In the genomic region with DNA sequence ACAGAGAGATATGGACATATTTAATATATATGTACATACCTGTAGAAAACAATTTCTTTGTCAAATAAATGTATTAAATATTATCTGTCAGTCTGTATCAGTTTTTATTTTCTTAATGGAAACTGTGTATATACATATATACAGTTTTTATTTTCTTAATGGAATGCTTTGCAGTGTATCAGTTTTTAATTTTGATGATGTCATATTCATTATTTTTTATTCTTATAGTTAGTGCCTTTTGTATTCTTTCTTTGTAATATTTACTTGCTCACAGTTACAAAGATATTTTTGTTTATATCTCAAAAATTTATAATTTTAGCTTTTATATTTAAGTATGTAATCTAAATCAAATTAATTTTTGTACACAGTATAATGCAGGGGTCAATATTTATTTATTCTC, we compare ENCODE assay signal across 21 cellular contexts. TPM values are rescaled to one million over a fixed set of nuclear protein-coding genes. Genes with fewer than 3 reads are reported as not detected.
DNase-seq lines count a peak whose midpoint lies in the region; ATAC-seq, FAIRE-seq and TF ChIP-seq lines count a peak whose summit lies in the region.
"Had no signal": no experiment of that assay in that cellular context is flagged by ENCODE, and none has a peak within 500 bp of the region (broad histone marks: within the 10 kb centered on the region; RNA-seq: fewer than 3 reads in every experiment).

No MANE protein-coding gene starts in this region.

- H3K27ac ChIP-seq in HepG2 (ENCODE audit: extremely low read length, insufficient read depth, low read length) (no peak overlapping the region), right lobe of liver (no peak overlapping the region), small intestine (ENCODE audit: low read depth in 1 of 2, low read length in 1 of 2) (no peak overlapping the region), left ventricle myocardium inferior (replicated peaks) (no peak overlapping the region)
- H3K27ac ChIP-seq: 22Rv1 had no signal

- no peak overlapping the region for H3K4me3 ChIP-seq in HepG2 (replicated peaks in 1 of 3; ENCODE audit: insufficient read depth in 1 of 3, low read depth in 2 of 3, low read length in 3 of 3)
- no peak overlapping the region for H3K4me3 ChIP-seq in right lobe of liver
- H3K4me3 ChIP-seq in small intestine (ENCODE audit: low read depth in 1 of 2, low read length in 2 of 2), result no peak overlapping the region
- H3K4me3 ChIP-seq in left ventricle myocardium inferior, result no peak overlapping the region
- H3K4me3 ChIP-seq: GM23338 had no signal

- ATAC-seq in HepG2, result no peak
- no peak for ATAC-seq in right lobe of liver
- ATAC-seq: GM23338 had no signal

- no peak for TF ChIP-seq EP300 in HepG2 (IDR thresholded peaks at IDR 0.05; ENCODE audit: low read depth in 2 of 2, low read length in 2 of 2)
- no peak for TF ChIP-seq EP300 in HepG2 (CRISPR knock-in tag; IDR thresholded peaks at IDR 0.05; ENCODE audit: borderline replicate concordance)

- FAIRE-seq in HepG2 (lab: Jason Lieb, UNC), result no peak
- peak; percentile 69 for FAIRE-seq in frontal cortex (lab: Jason Lieb, UNC)
- peak; percentile 89 for FAIRE-seq in small intestine (lab: Jason Lieb, UNC)
- FAIRE-seq: GM12891, GM18507 had no signal

- no peak for DNase-seq in HepG2 (ENCODE audit: low spot score)
- no peak for DNase-seq in right lobe of liver
- no peak for DNase-seq in frontal cortex (ENCODE audit: low spot score in 2 of 2)
- no peak for DNase-seq in small intestine
- DNase-seq in NCI-H1417 (lab: John Stamatoyannopoulos, UW), result no peak
- DNase-seq in left ventricle myocardium inferior, result no peak
- DNase-seq: C1 segment of cervical spinal cord; Calu3; CD4-positive, alpha-beta memory T cell; COR-L47; DMS53; DMS79 treated with DMSO at 0.1 percent for 48 hours; GF-D8; H9 had no signal

- H3K79me2 ChIP-seq in HepG2 (ENCODE audit: insufficient read depth, low read length), result no peaks in the 10 kb centered on the region

- H2AFZ ChIP-seq in HepG2 (ENCODE audit: low read length), result no peak overlapping the region
- H2AFZ ChIP-seq: GM23338 had no signal

- no peak for TF ChIP-seq RAD21 in HepG2 (CRISPR knock-in tag; IDR thresholded peaks at IDR 0.05)

- POLR2A ChIA-PET in HepG2 (lab: Yijun Ruan, JAX), result no interaction called here

- H3K4me1 ChIP-seq in HepG2 (ENCODE audit: insufficient read depth, low read length), result no peaks in the 10 kb centered on the region
- H3K4me1 ChIP-seq in right lobe of liver, result no peaks in the 10 kb centered on the region
- no peaks in the 10 kb centered on the region for H3K4me1 ChIP-seq in small intestine (ENCODE audit: control insufficient read depth in 2 of 2, insufficient read depth in 1 of 2, low read depth in 1 of 2, low read length in 1 of 2)
- H3K4me1 ChIP-seq in left ventricle myocardium inferior, result no peaks in the 10 kb centered on the region

- no peak for TF ChIP-seq POLR2A in HepG2 (IDR thresholded peaks at IDR 0.05; ENCODE audit: insufficient read depth in 1 of 2, low read depth in 2 of 2, low read length in 2 of 2)
- TF ChIP-seq POLR2A in right lobe of liver (IDR thresholded peaks at IDR 0.05), result no peak

- no TSS peak for BruUV-seq in HepG2 (replicated peaks; lab: Mats Ljungman, UMichigan)

- H3K36me3 ChIP-seq in HepG2 (replicated peaks in 1 of 2; ENCODE audit: control insufficient read depth in 1 of 2, insufficient read depth in 2 of 2, low read length in 2 of 2) (no peaks in the 10 kb centered on the region), right lobe of liver (no peaks in the 10 kb centered on the region), small intestine (ENCODE audit: control insufficient read depth in 2 of 2, insufficient read depth in 2 of 2, low read length in 2 of 2) (no peaks in the 10 kb centered on the region), left ventricle myocardium inferior (no peaks in the 10 kb centered on the region)

- no peak overlapping the region for H3K4me2 ChIP-seq in HepG2 (ENCODE audit: low read depth, low read length)
- H3K4me2 ChIP-seq: GM23338 had no signal

- no peak for TF ChIP-seq CTCF in HepG2 (CRISPR knock-in tag; IDR thresholded peaks at IDR 0.05)
- no peak for TF ChIP-seq CTCF in right lobe of liver (IDR thresholded peaks at IDR 0.05)
- TF ChIP-seq CTCF in left ventricle myocardium inferior (IDR thresholded peaks at IDR 0.05; ENCODE audit: borderline replicate concordance), result no peak

- intact Hi-C loops in HepG2 (cut with micrococcal nuclease; ENCODE audit: unreplicated experiment) (no loop called here), right lobe of liver (cut with DNase I) (no loop called here), left ventricle myocardium inferior (cut with micrococcal nuclease) (no loop called here)

- H3K9me3 ChIP-seq in HepG2 (ENCODE audit: low read length), result no peaks in the 10 kb centered on the region
- no peaks in the 10 kb centered on the region for H3K9me3 ChIP-seq in right lobe of liver
- no peaks in the 10 kb centered on the region for H3K9me3 ChIP-seq in small intestine (ENCODE audit: control insufficient read depth, low read depth)
- H3K9me3 ChIP-seq in left ventricle myocardium inferior (replicated peaks), result no peaks in the 10 kb centered on the region

- in situ Hi-C loops in HepG2 (cut with HindIII; ENCODE audit: extremely low pct_ligation_motif_present, low pct_unique_long_range_greater_than_20kb), result no loop called here

- H3K27me3 ChIP-seq in HepG2 (ENCODE audit: control insufficient read depth in 1 of 2, insufficient read depth in 2 of 2, low read length in 2 of 2) (no peaks in the 10 kb centered on the region), right lobe of liver (no peaks in the 10 kb centered on the region), small intestine (ENCODE audit: control insufficient read depth in 2 of 2, insufficient read depth in 2 of 2, low read length in 2 of 2) (no peaks in the 10 kb centered on the region), left ventricle myocardium inferior (ENCODE audit: low read depth) (no peaks in the 10 kb centered on the region)

- H4K20me1 ChIP-seq in HepG2 (ENCODE audit: insufficient read depth, low read length), result no peaks in the 10 kb centered on the region

- no peak overlapping the region for H3K9ac ChIP-seq in HepG2 (ENCODE audit: insufficient read depth, low read depth, low read length)

- CTCF ChIA-PET in HepG2 (lab: Yijun Ruan, JAX; ENCODE audit: low intra/inter-chr PET ratio, low total read pairs), result no interaction called here

TF ChIP-seq in HepG2, 621 proteins besides CTCF, POLR2A, EP300 and RAD21 (continues in another document):
- TF ChIP-seq, protein P1, sequence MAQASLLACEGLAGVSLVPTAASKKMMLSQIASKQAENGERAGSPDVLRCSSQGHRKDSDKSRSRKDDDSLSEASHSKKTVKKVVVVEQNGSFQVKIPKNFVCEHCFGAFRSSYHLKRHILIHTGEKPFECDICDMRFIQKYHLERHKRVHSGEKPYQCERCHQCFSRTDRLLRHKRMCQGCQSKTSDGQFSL (CRISPR knock-in tag; IDR thresholded peaks at IDR 0.05), result no peak
- TF ChIP-seq TBX2 (CRISPR knock-in tag; IDR thresholded peaks at IDR 0.05; ENCODE audit: borderline replicate concordance) (no peak), ATF7 (IDR thresholded peaks at IDR 0.05) (peak; percentile 91), ATF7 (CRISPR knock-in tag; IDR thresholded peaks at IDR 0.05) (no peak), ZNF607 (CRISPR knock-in tag; IDR thresholded peaks at IDR 0.05; ENCODE audit: borderline replicate concordance) (no peak)
- TF ChIP-seq, protein P2, sequence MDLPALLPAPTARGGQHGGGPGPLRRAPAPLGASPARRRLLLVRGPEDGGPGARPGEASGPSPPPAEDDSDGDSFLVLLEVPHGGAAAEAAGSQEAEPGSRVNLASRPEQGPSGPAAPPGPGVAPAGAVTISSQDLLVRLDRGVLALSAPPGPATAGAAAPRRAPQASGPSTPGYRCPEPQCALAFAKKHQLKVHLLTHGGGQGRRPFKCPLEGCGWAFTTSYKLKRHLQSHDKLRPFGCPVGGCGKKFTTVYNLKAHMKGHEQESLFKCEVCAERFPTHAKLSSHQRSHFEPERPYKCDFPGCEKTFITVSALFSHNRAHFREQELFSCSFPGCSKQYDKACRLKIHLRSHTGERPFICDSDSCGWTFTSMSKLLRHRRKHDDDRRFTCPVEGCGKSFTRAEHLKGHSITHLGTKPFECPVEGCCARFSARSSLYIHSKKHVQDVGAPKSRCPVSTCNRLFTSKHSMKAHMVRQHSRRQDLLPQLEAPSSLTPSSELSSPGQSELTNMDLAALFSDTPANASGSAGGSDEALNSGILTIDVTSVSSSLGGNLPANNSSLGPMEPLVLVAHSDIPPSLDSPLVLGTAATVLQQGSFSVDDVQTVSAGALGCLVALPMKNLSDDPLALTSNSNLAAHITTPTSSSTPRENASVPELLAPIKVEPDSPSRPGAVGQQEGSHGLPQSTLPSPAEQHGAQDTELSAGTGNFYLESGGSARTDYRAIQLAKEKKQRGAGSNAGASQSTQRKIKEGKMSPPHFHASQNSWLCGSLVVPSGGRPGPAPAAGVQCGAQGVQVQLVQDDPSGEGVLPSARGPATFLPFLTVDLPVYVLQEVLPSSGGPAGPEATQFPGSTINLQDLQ (CRISPR knock-in tag; IDR thresholded peaks at IDR 0.05), result no peak

RNA-seq across cellular contexts. Expression of a gene that starts 20.6 kb away (rescaled TPM):
- not detected in 2 replicates for total RNA-seq in HepG2 (2016; rRNA removed; fragmentation: Illumina TruSeq; extraction: Trizol)
- total RNA-seq in HepG2 (2016; cell fraction: cytosol; rRNA removed; fragmentation: Illumina TruSeq; extraction: Trizol; ENCODE audit: low read depth), result not detected in 2 replicates
- not detected in 2 replicates for total RNA-seq in HepG2 (2016; cell fraction: insoluble cytoplasmic fraction; rRNA removed; fragmentation: Illumina TruSeq; extraction: Trizol)
- not detected in 2 replicates for total RNA-seq in HepG2 (2016; cell fraction: membrane; rRNA removed; fragmentation: Illumina TruSeq; extraction: Trizol)
- not detected in 2 replicates for total RNA-seq in HepG2 (2016; cell fraction: nucleus; rRNA removed; fragmentation: Illumina TruSeq; extraction: Trizol)
- polyA plus RNA-seq in HepG2 (2011; rRNA removed), result not detected in 2 replicates
- polyA plus RNA-seq in HepG2 (2011; cell fraction: cytosol; rRNA removed), result not detected in 2 replicates
- polyA plus RNA-seq in HepG2 (2011; cell fraction: nucleus; rRNA removed), result not detected in 2 replicates
- not detected in 2 replicates for polyA plus RNA-seq in HepG2 (2012)
- not detected in 2 replicates for polyA plus RNA-seq in HepG2 (2016; cell fraction: cytosol; fragmentation: Illumina TruSeq; extraction: Trizol; ENCODE audit: low read depth)
- not detected in 2 replicates for polyA plus RNA-seq in HepG2 (2016; cell fraction: insoluble cytoplasmic fraction; fragmentation: Illumina TruSeq; extraction: Trizol; ENCODE audit: low read depth)
- polyA plus RNA-seq in HepG2 (2016; cell fraction: membrane; fragmentation: Illumina TruSeq; extraction: Trizol; ENCODE audit: low read depth), result not detected in 2 replicates
- not detected in 2 replicates for polyA plus RNA-seq in HepG2 (2016; cell fraction: nucleus; fragmentation: Illumina TruSeq; extraction: Trizol; ENCODE audit: insufficient read depth, low read depth)
- not detected in 2 replicates for polyA minus RNA-seq in HepG2 (2011; rRNA and poly(A)+ RNA removed; ENCODE audit: low replicate concordance)
- not detected in 2 replicates for polyA minus RNA-seq in HepG2 (2011; cell fraction: cytosol; rRNA and poly(A)+ RNA removed)
- polyA minus RNA-seq in HepG2 (2011; cell fraction: nucleus; rRNA and poly(A)+ RNA removed), result not detected in 2 replicates
- 1 to 10 TPM in 1 of 6 experiments, under 1 TPM in 5; 0.19 to 1.0 (median 0.39) TPM for total RNA-seq in right lobe of liver
- total RNA-seq in frontal cortex, result 44.8 TPM
- polyA plus RNA-seq in small intestine, result under 1 TPM in 1 of 3 donors, not detected in 2; 0.04 TPM
- 0.11 TPM for total RNA-seq in left ventricle myocardium inferior
- total RNA-seq: CD4-positive, alpha-beta memory T cell; Daoy; H4 had no signal
- polyA plus RNA-seq: BJ; CD4-positive, alpha-beta memory T cell had no signal

Comparison
In these comparisons a context has a peak if more than half of its experiments do, and no peak if none do; other contexts are left out.
1. RNA of a gene that starts 20.6 kb away (total RNA-seq): 44.8 TPM in frontal cortex (single experiment); 0.19 to 1.0 TPM in right lobe of liver, 0.11 TPM in left ventricle myocardium inferior (single experiment) and not detected in HepG2; every median in the first group is over 10 times any median in the second.